Comparison of ENCODE assay signal across 17 cellular contexts in genomic region chr22:49626361-49627216, GRCh38.
"Had no signal": no experiment of that assay in that cellular context is flagged by ENCODE, and none has a peak within 500 bp of the region (broad histone marks: within the 10 kb centered on the region; RNA-seq: fewer than 3 reads in every experiment).

No MANE protein-coding gene starts in this region.

- H3K4me1 ChIP-seq: tibial artery, upper lobe of right lung had no signal

- H3K27ac ChIP-seq: dorsolateral prefrontal cortex, neutrophil, tibial artery, upper lobe of right lung had no signal

- H3K4me3 ChIP-seq: dorsolateral prefrontal cortex, tibial artery, upper lobe of right lung had no signal

- H3K36me3 ChIP-seq: tibial artery, upper lobe of right lung had no signal

- ATAC-seq: naive thymus-derived CD4-positive, alpha-beta T cell; right cardiac atrium; upper lobe of right lung had no signal

- DNase-seq: caudate nucleus; cortex of kidney; effector CD8-positive, alpha-beta T cell; islet precursor cell; mammary epithelial cell; naive thymus-derived CD4-positive, alpha-beta T cell; small intestine; stimulated activated CD4-positive, alpha-beta T cell treated with anti-CD3 and anti-CD28 coated beads, Interleukin-4, amount 100 ng/mL, for 1 hour; stimulated activated CD8-positive, alpha-beta memory T cell treated with anti-CD3 and anti-CD28 coated beads, Interleukin-4, amount 100 ng/mL, for 48 hours; upper lobe of right lung had no signal

- H3K27me3 ChIP-seq: dorsolateral prefrontal cortex, neutrophil, upper lobe of right lung had no signal

- H3K9me3 Mint-ChIP-seq: naive thymus-derived CD4-positive, alpha-beta T cell; nephron progenitor cell; stimulated activated memory B cell treated with anti-CD40 and anti-IgM and Interleukin-4, amounts not matched to agents 10 μg/mL and 1 μg/mL and 100 μg/mL, for 72 hours; stimulated activated naive CD8-positive, alpha-beta T cell treated with anti-CD3 and anti-CD28 coated beads, Interleukin-15, Interleukin-2, amounts not matched to agents 100 ng/mL and 50 ng/mL, for 24 hours had no signal

- H3K4me3 Mint-ChIP-seq: naive thymus-derived CD4-positive, alpha-beta T cell; nephron progenitor cell; stimulated activated memory B cell treated with anti-CD40 and anti-IgM and Interleukin-4, amounts not matched to agents 10 μg/mL and 1 μg/mL and 100 μg/mL, for 72 hours; stimulated activated naive CD8-positive, alpha-beta T cell treated with anti-CD3 and anti-CD28 coated beads, Interleukin-15, Interleukin-2, amounts not matched to agents 100 ng/mL and 50 ng/mL, for 24 hours had no signal

- H3K9me3 ChIP-seq: neutrophil, tibial artery, upper lobe of right lung had no signal

- H3K27ac Mint-ChIP-seq: nephron progenitor cell; stimulated activated memory B cell treated with anti-CD40 and anti-IgM and Interleukin-4, amounts not matched to agents 10 μg/mL and 1 μg/mL and 100 μg/mL, for 72 hours; stimulated activated naive CD8-positive, alpha-beta T cell treated with anti-CD3 and anti-CD28 coated beads, Interleukin-15, Interleukin-2, amounts not matched to agents 100 ng/mL and 50 ng/mL, for 24 hours had no signal

- H3K27me3 Mint-ChIP-seq: naive thymus-derived CD4-positive, alpha-beta T cell; stimulated activated memory B cell treated with anti-CD40 and anti-IgM and Interleukin-4, amounts not matched to agents 10 μg/mL and 1 μg/mL and 100 μg/mL, for 72 hours; stimulated activated naive CD8-positive, alpha-beta T cell treated with anti-CD3 and anti-CD28 coated beads, Interleukin-15, Interleukin-2, amounts not matched to agents 100 ng/mL and 50 ng/mL, for 24 hours had no signal
